ENCODE assay signal across 12 cellular contexts in the genomic region with DNA sequence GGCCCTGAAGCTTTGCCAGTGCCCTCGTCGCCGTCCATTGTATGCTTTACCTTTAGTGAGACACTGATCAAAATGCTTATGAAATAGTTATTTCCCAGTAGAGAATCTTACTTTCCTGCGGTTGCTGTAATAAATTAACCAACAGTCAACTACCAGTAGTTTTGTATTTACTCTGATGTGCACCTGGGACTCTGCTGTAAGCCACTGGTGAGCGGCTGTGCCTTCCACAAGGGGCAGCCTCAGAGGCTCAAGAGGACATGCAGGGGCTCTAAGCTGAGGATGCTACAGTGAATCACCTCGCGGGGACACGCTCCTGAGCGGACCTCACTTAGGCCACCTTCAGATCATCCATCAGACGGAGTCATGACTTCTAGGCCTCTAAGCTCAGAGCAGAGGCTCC.
A peak's percentile ranks its signal among the peaks of the same experiment; 100 is the strongest.
DNase-seq lines count a peak whose midpoint lies in the region; ATAC-seq, FAIRE-seq and TF ChIP-seq lines count a peak whose summit lies in the region.
"Had no signal": no experiment of that assay in that cellular context is flagged by ENCODE, and none has a peak within 500 bp of the region (broad histone marks: within the 10 kb centered on the region; RNA-seq: fewer than 3 reads in every experiment).

No MANE protein-coding gene starts in this region.

- ATAC-seq in GM19395 (IDR thresholded peaks at IDR 0.05; ENCODE audit: unreplicated experiment), result peak; percentile 79
- ATAC-seq in HG02763 (IDR thresholded peaks at IDR 0.05; ENCODE audit: unreplicated experiment), result peak; percentile 54
- peak; percentile 39 for ATAC-seq in HG03565 (IDR thresholded peaks at IDR 0.05; ENCODE audit: unreplicated experiment)
- ATAC-seq: activated CD8-positive, alpha-beta T cell treated with anti-CD3 and anti-CD28 coated beads, Interleukin-2, amount 10 ng/mL, durations not matched to agents 7 days and 5 days; activated naive CD4-positive, alpha-beta T cell treated with anti-CD3 and anti-CD28 coated beads, Interleukin-2, amount 50 U/mL, for 72 hours had no signal

- no peak for TF ChIP-seq CTCF in sigmoid colon (IDR thresholded peaks at IDR 0.05)

- DNase-seq in sigmoid colon (peak; percentile 20), AML-193 (lab: John Stamatoyannopoulos, UW) (no peak), small intestine (no peak), NCI-H2196 treated with DMSO at 0.1 percent for 48 hours (lab: John Stamatoyannopoulos, UW; ENCODE audit: unreplicated experiment) (no peak)
- DNase-seq: activated CD8-positive, alpha-beta T cell treated with anti-CD3 and anti-CD28 coated beads, Interleukin-2, amount 10 ng/mL, durations not matched to agents 7 days and 5 days; DMS 273 treated with DMSO at 0.1 percent for 48 hours; immature natural killer cell; retina had no signal

- peaks cover 0 to 2% (median 0%) of the 10 kb centered on the region in 3 donors for H3K27me3 ChIP-seq in sigmoid colon
- no peaks in the 10 kb centered on the region for H3K27me3 ChIP-seq in small intestine (ENCODE audit: control insufficient read depth in 2 of 2, insufficient read depth in 2 of 2, low read length in 2 of 2)

- H3K4me1 ChIP-seq in sigmoid colon (no peaks in the 10 kb centered on the region), small intestine (ENCODE audit: control insufficient read depth in 2 of 2, insufficient read depth in 1 of 2, low read depth in 1 of 2, low read length in 1 of 2) (no peaks in the 10 kb centered on the region)

- H3K9me3 ChIP-seq in sigmoid colon, result no peaks in the 10 kb centered on the region
- no peaks in the 10 kb centered on the region for H3K9me3 ChIP-seq in small intestine (ENCODE audit: control insufficient read depth, low read depth)

- no peaks in the 10 kb centered on the region for H3K36me3 ChIP-seq in sigmoid colon
- no peaks in the 10 kb centered on the region for H3K36me3 ChIP-seq in small intestine (ENCODE audit: control insufficient read depth in 2 of 2, insufficient read depth in 2 of 2, low read length in 2 of 2)

- 89 to 90% methylated on average over 10 of the region's 10 CpGs for WGBS in sigmoid colon, 2 donors
- 52 to 77% (median 71%) methylated on average over 10 of the region's 10 CpGs for WGBS in small intestine, 3 donors

- no peak for TF ChIP-seq EP300 in sigmoid colon (IDR thresholded peaks at IDR 0.05)

- H3K27ac ChIP-seq in sigmoid colon (no peak overlapping the region), small intestine (ENCODE audit: low read depth in 1 of 2, low read length in 1 of 2) (no peak overlapping the region)

- intact Hi-C loops in sigmoid colon (cut with DNase I), result no loop called here

- H3K4me3 ChIP-seq in sigmoid colon (no peak overlapping the region), small intestine (ENCODE audit: low read depth in 1 of 2, low read length in 2 of 2) (no peak overlapping the region)

- no peak for FAIRE-seq in small intestine (lab: Jason Lieb, UNC)

- no peak for TF ChIP-seq POLR2A in sigmoid colon (IDR thresholded peaks at IDR 0.05)
